1 cellular context compared by ENCODE assay signal in genomic region chr20:59010995-59011873, GRCh38.
TF ChIP-seq lines count a peak whose summit lies in the region.

No MANE protein-coding gene starts in this region.

TF ChIP-seq in H1, 55 proteins besides CTCF, POLR2A, EP300 and RAD21:
- TF ChIP-seq ATF3 (IDR thresholded peaks at IDR 0.05; ENCODE audit: insufficient read depth, low read depth, low read length) (no peak), TEAD4 (IDR thresholded peaks at IDR 0.05; ENCODE audit: low read depth, low read length) (0 out of 2 replicates have a peak, but pooled peaks have one; percentile 7)
